In genomic region chr11:43567396-43567975, GRCh38 we compare ENCODE assay signal across 8 cellular contexts.
A peak's percentile ranks its signal among the peaks of the same experiment; 100 is the strongest.
DNase-seq lines count a peak whose midpoint lies in the region; ATAC-seq and TF ChIP-seq lines count a peak whose summit lies in the region.

No MANE protein-coding gene starts in this region.

- H3K27ac ChIP-seq in left lung, result no peak overlapping the region

- no peaks in the 10 kb centered on the region for H3K4me1 ChIP-seq in left lung

- peak; percentile 77 for TF ChIP-seq CTCF in GM12872 (IDR thresholded peaks at IDR 0.05; ENCODE audit: insufficient read depth, low read depth, low read length)
- TF ChIP-seq CTCF in astrocyte of the spinal cord (IDR thresholded peaks at IDR 0.05; ENCODE audit: low read depth, low read length), result peak; percentile 80
- peak; percentile 60 to 72 for TF ChIP-seq CTCF in left lung (IDR thresholded peaks at IDR 0.05)

- H3K36me3 ChIP-seq in left lung, result no peaks in the 10 kb centered on the region

- intact Hi-C loops in left lung (cut with DNase I), result no loop called here

- peaks cover 10 to 92% of the 10 kb centered on the region in 2 donors for H3K27me3 ChIP-seq in left lung

- H3K9me3 ChIP-seq in left lung, result no peaks in the 10 kb centered on the region

- in situ Hi-C loops in astrocyte of the spinal cord (cut with HindIII; ENCODE audit: low sequenced_read_pairs), result no loop called here

- ATAC-seq in HG02938 (IDR thresholded peaks at IDR 0.05; ENCODE audit: unreplicated experiment), result peak; percentile 52
- ATAC-seq in left lung, result peak; percentile 83

- DNase-seq in NCI-H2227 (lab: John Stamatoyannopoulos, UW; ENCODE audit: unreplicated experiment) (peak; percentile 71), astrocyte of the spinal cord (ENCODE audit: low read depth, low spot score) (peak; percentile 51), left lung (no peak), activated gamma-delta T cell (lab: John Stamatoyannopoulos, UW) (no peak), 8988T (no peak)
- DNase-seq in activated naive CD4-positive, alpha-beta T cell (lab: John Stamatoyannopoulos, UW), result no peak

- H3K4me3 ChIP-seq in astrocyte of the spinal cord (ENCODE audit: low read depth, low read length), result no peak overlapping the region
- H3K4me3 ChIP-seq in left lung, result no peak overlapping the region

Comparison
In these comparisons a context has a peak if more than half of its experiments do, and no peak if none do; other contexts are left out.
1. DNase-seq: peak in NCI-H2227 (single experiment) and astrocyte of the spinal cord (single experiment); none in left lung (0 of 2), activated naive CD4-positive, alpha-beta T cell (0 of 4), activated gamma-delta T cell (single experiment) and 8988T (single experiment).
2. Peak in every context shown above with its lines, with median percentiles within 50 percentile points of each other: CTCF ChIP-seq.